13 cellular contexts compared by ENCODE assay signal in genomic region chr16:877242-878065, GRCh38.
A peak's percentile ranks its signal among the peaks of the same experiment; 100 is the strongest.
DNase-seq lines count a peak whose midpoint lies in the region; ATAC-seq and TF ChIP-seq lines count a peak whose summit lies in the region.
"Had no signal": no experiment of that assay in that cellular context is flagged by ENCODE, and none has a peak within 500 bp of the region (broad histone marks: within the 10 kb centered on the region; RNA-seq: fewer than 3 reads in every experiment).

No MANE protein-coding gene starts in this region.

- CTCF ChIA-PET in MCF 10A (lab: Yijun Ruan, JAX) = interaction anchor here (0.5 kb wide), 1 partner anchor 177 kb away, joined by 5 read pairs; no protein-coding TSS in a partner anchor

- TF ChIP-seq CTCF in MCF 10A (IDR thresholded peaks at IDR 0.05; ENCODE audit: unreplicated experiment) = no peak

- no peak for DNase-seq in activated CD4-positive, CD25-positive, alpha-beta regulatory T cell treated with anti-CD3 and anti-CD28 coated beads, Interleukin-2, amount 50 U/mL, for 72 hours
- DNase-seq in SKM-1 treated with dmso at 0.1 percent for 144 hours (lab: John Stamatoyannopoulos, UW; ENCODE audit: unreplicated experiment) (peak; percentile 56), memory B cell (ENCODE audit: low spot score in 2 of 2) (peak in 1 of 2 donors; percentile 22), nucleus accumbens (lab: John Stamatoyannopoulos, UW) (no peak), hepatic stellate cell (ENCODE audit: low spot score) (no peak), MCF 10A (ENCODE audit: unreplicated experiment) (no peak)
- DNase-seq: activated naive CD8-positive, alpha-beta T cell treated with anti-CD3 and anti-CD28 coated beads, Interleukin-2, amount 10 ng/mL, durations not matched to agents 7 days and 5 days; body of pancreas; NCI-H1417 treated with DMSO at 0.1 percent for 48 hours; SJCRH30 had no signal

- H3K4me1 Mint-ChIP-seq in IgD-negative memory B cell (peaks cover 4 to 8% (median 5%) of the 10 kb centered on the region in 3 donors), memory B cell (peaks cover 10% of the 10 kb centered on the region), MCF 10A (ENCODE audit: insufficient read depth, unreplicated experiment) (no peaks in the 10 kb centered on the region)
- H3K4me1 Mint-ChIP-seq: endodermal cell had no signal

- intact Hi-C loops in MCF 10A (cut with micrococcal nuclease) = no loop called here

- no peaks in the 10 kb centered on the region for H3K9me3 Mint-ChIP-seq in IgD-negative memory B cell
- H3K9me3 Mint-ChIP-seq in memory B cell = peaks cover 1% of the 10 kb centered on the region
- no peaks in the 10 kb centered on the region for H3K9me3 Mint-ChIP-seq in MCF 10A (ENCODE audit: unreplicated experiment)
- H3K9me3 Mint-ChIP-seq: activated naive CD8-positive, alpha-beta T cell treated with anti-CD3 and anti-CD28 coated beads, Interleukin-2, amount 10 ng/mL, durations not matched to agents 7 days and 5 days; endodermal cell had no signal

- ATAC-seq in activated CD4-positive, CD25-positive, alpha-beta regulatory T cell treated with anti-CD3 and anti-CD28 coated beads, Interleukin-2, amount 50 U/mL, for 24 hours = peak; percentile 13 to 22
- ATAC-seq in memory B cell (ENCODE audit: low read depth) = peak; percentile 67
- ATAC-seq: body of pancreas had no signal

- H3K4me3 Mint-ChIP-seq in IgD-negative memory B cell (peak overlapping the region in 3 of 4 donors; percentile 18 to 67 (median 66)), memory B cell (peak overlapping the region; percentile 35), MCF 10A (ENCODE audit: unreplicated experiment) (no peak overlapping the region)
- H3K4me3 Mint-ChIP-seq: activated naive CD8-positive, alpha-beta T cell treated with anti-CD3 and anti-CD28 coated beads, Interleukin-2, amount 10 ng/mL, durations not matched to agents 7 days and 5 days; endodermal cell had no signal

- POLR2A ChIA-PET in MCF 10A (lab: Yijun Ruan, JAX) = no interaction called here

- H3K36me3 Mint-ChIP-seq in IgD-negative memory B cell (peaks cover 6% of the 10 kb centered on the region), memory B cell (peaks cover 14% of the 10 kb centered on the region), MCF 10A (ENCODE audit: insufficient read depth, unreplicated experiment) (no peaks in the 10 kb centered on the region)
- H3K36me3 Mint-ChIP-seq: activated naive CD8-positive, alpha-beta T cell treated with anti-CD3 and anti-CD28 coated beads, Interleukin-2, amount 10 ng/mL, durations not matched to agents 7 days and 5 days had no signal

- no TSS peak for BruUV-seq in MCF 10A (replicated peaks; lab: Mats Ljungman, UMichigan)

- H3K27ac Mint-ChIP-seq in IgD-negative memory B cell (peak overlapping the region; percentile 27 to 69 (median 39)), memory B cell (peak overlapping the region; percentile 90), MCF 10A (ENCODE audit: low read depth, unreplicated experiment) (no peak overlapping the region)
- H3K27ac Mint-ChIP-seq: activated naive CD8-positive, alpha-beta T cell treated with anti-CD3 and anti-CD28 coated beads, Interleukin-2, amount 10 ng/mL, durations not matched to agents 7 days and 5 days; endodermal cell had no signal

- H3K27me3 Mint-ChIP-seq in IgD-negative memory B cell = peaks cover 2% of the 10 kb centered on the region
- H3K27me3 Mint-ChIP-seq in memory B cell = no peaks in the 10 kb centered on the region
- no peaks in the 10 kb centered on the region for H3K27me3 Mint-ChIP-seq in MCF 10A (ENCODE audit: insufficient read depth, unreplicated experiment)
- H3K27me3 Mint-ChIP-seq: activated naive CD8-positive, alpha-beta T cell treated with anti-CD3 and anti-CD28 coated beads, Interleukin-2, amount 10 ng/mL, durations not matched to agents 7 days and 5 days had no signal
